27 cellular contexts compared by ENCODE assay signal in the genomic region with DNA sequence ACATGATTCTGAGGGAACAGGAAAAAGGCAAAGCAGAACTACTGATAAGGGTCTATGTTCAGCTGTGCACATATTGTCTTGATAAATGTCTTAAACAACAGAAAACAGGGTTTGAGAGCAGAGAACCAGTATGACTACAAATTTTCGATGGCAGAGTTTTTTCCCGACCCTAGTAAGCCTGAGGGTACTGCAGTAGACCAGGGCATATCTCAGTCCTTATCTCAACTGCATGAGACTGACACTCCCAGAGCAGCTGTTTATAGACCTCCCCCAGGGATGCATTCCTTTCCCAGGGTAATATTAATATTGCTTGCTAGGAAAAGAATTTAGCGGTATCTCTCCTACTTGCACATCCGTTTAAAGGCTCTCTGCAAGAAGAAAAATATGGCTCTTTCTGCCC.
"Had no signal": no experiment of that assay in that cellular context is flagged by ENCODE, and none has a peak within 500 bp of the region (broad histone marks: within the 10 kb centered on the region; RNA-seq: fewer than 3 reads in every experiment).

No MANE protein-coding gene starts in this region.

- H3K27ac ChIP-seq: left ventricle myocardium inferior, prostate gland, sigmoid colon, thoracic aorta, VCaP had no signal

- H3K4me1 ChIP-seq: left ventricle myocardium inferior, prostate gland, sigmoid colon had no signal

- H3K27me3 ChIP-seq: sigmoid colon had no signal

- H3K27ac Mint-ChIP-seq: activated naive CD4-positive, alpha-beta T cell treated with anti-CD3 and anti-CD28 coated beads for 36 hours; activated naive CD8-positive, alpha-beta T cell treated with anti-CD3 and anti-CD28 coated beads, Interleukin-2, amount 10 ng/mL, durations not matched to agents 7 days and 5 days; effector memory CD8-positive, alpha-beta T cell; nephron; stimulated activated effector memory CD8-positive, alpha-beta T cell treated with anti-CD3 and anti-CD28 coated beads, Interleukin-12 subunit alpha, Interleukin-12 subunit beta, amount 100 ng/mL, for 72 hours; stimulated activated naive CD8-positive, alpha-beta T cell treated with anti-CD3 and anti-CD28 coated beads, Interleukin-15, Interleukin-2, amounts not matched to agents 100 ng/mL and 50 ng/mL, for 24 hours had no signal

- FAIRE-seq: astrocyte, endothelial cell of umbilical vein, small intestine, urothelium cell line had no signal

- H3K4me3 ChIP-seq: left ventricle myocardium inferior, lung, prostate gland, sigmoid colon, thoracic aorta had no signal

- ATAC-seq: effector memory CD8-positive, alpha-beta T cell; stimulated activated effector memory CD8-positive, alpha-beta T cell treated with anti-CD3 and anti-CD28 coated beads, Interleukin-12 subunit alpha, Interleukin-12 subunit beta, amount 100 ng/mL, for 72 hours had no signal

- DNase-seq: activated CD4-positive, alpha-beta T cell treated with anti-CD3 and anti-CD28 coated beads for 4 hours; activated CD4-positive, alpha-beta T cell treated with anti-CD3 and anti-CD28 coated beads, Interleukin-2, amount 50 U/mL, for 48 hours; activated CD8-positive, alpha-beta memory T cell treated with anti-CD3 and anti-CD28 coated beads for 24 hours; activated effector memory CD4-positive, alpha-beta T cell treated with anti-CD3 and anti-CD28 coated beads, Interleukin-2, amount 50 U/mL, for 16 hours; activated naive CD4-positive, alpha-beta T cell treated with anti-CD3 and anti-CD28 coated beads for 36 hours; activated naive CD8-positive, alpha-beta T cell treated with anti-CD3 and anti-CD28 coated beads, Interleukin-2, amount 10 ng/mL, durations not matched to agents 7 days and 5 days; amniotic stem cell; caudate nucleus; cortex of kidney; effector memory CD8-positive, alpha-beta T cell; foreskin melanocyte; kidney glomerular epithelial cell; left ventricle myocardium inferior; sigmoid colon; small intestine; stimulated activated CD4-positive, alpha-beta T cell treated with anti-CD3 and anti-CD28 coated beads, Interleukin-4, amount 100 ng/mL, for 24 hours; T-helper 2 cell had no signal

- H3K9me3 ChIP-seq: prostate gland had no signal

- H3K36me3 ChIP-seq: left ventricle myocardium inferior, prostate gland, sigmoid colon, thoracic aorta had no signal

- H3K36me3 Mint-ChIP-seq: activated naive CD8-positive, alpha-beta T cell treated with anti-CD3 and anti-CD28 coated beads, Interleukin-2, amount 10 ng/mL, durations not matched to agents 7 days and 5 days; stimulated activated effector memory CD8-positive, alpha-beta T cell treated with anti-CD3 and anti-CD28 coated beads, Interleukin-12 subunit alpha, Interleukin-12 subunit beta, amount 100 ng/mL, for 72 hours had no signal
